26 cellular contexts compared by ENCODE assay signal in the genomic region with DNA sequence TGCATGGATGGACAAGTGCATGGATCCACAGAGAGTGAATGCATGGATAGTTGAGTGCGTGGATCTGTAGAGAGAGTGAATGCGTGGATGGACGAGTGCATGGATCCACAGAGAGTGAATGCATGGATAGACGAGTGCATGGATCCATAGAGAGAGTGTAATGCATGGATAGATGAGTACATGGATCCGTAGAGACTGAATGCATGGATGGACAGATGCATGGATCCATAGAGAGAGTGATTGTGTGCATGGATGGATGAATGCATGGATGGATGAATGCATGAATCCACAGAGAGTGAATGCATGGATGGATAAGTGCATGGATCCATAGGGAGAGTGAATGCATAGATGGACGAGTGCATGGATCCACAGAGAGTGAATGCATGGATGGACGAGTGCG.
"Had no signal": no experiment of that assay in that cellular context is flagged by ENCODE, and none has a peak within 500 bp of the region (broad histone marks: within the 10 kb centered on the region; RNA-seq: fewer than 3 reads in every experiment).

No MANE protein-coding gene starts in this region.

- H3K9ac ChIP-seq: neural progenitor cell had no signal

- H3K9me3 Mint-ChIP-seq: mesothelial cell of epicardium; natural killer cell; nephron progenitor cell; neural progenitor cell; stimulated activated memory B cell treated with anti-CD40 and anti-IgM and Interleukin-4, amounts not matched to agents 10 μg/mL and 1 μg/mL and 100 μg/mL, for 72 hours; stimulated activated naive CD8-positive, alpha-beta T cell treated with anti-CD3 and anti-CD28 coated beads, Interleukin-15, amount 100 ng/mL, for 72 hours; type B pancreatic cell had no signal

- H3K36me3 ChIP-seq: left ventricle myocardium inferior, neural progenitor cell, ovary, right atrium auricular region, right lobe of liver, tibial nerve had no signal

- H3K4me1 Mint-ChIP-seq: immature natural killer cell; mesothelial cell of epicardium; natural killer cell; neural progenitor cell; stimulated activated memory B cell treated with anti-CD40 and anti-IgM and Interleukin-4, amounts not matched to agents 10 μg/mL and 1 μg/mL and 100 μg/mL, for 72 hours; stimulated activated naive CD8-positive, alpha-beta T cell treated with anti-CD3 and anti-CD28 coated beads, Interleukin-15, amount 100 ng/mL, for 72 hours had no signal

- H3K4me3 ChIP-seq: left ventricle myocardium inferior, lung, neural progenitor cell, ovary, right atrium auricular region, right lobe of liver, smooth muscle cell, tibial nerve had no signal

- FAIRE-seq: islet of Langerhans had no signal

- H3K4me1 ChIP-seq: left ventricle myocardium inferior, neural progenitor cell, right atrium auricular region, right lobe of liver, tibial nerve had no signal

- H3K9me3 ChIP-seq: left ventricle myocardium inferior, ovary, right atrium auricular region, right lobe of liver, tibial nerve had no signal

- H3K4me2 ChIP-seq: neural progenitor cell, smooth muscle cell had no signal

- H3K27me3 Mint-ChIP-seq: stimulated activated memory B cell treated with anti-CD40 and anti-IgM and Interleukin-4, amounts not matched to agents 10 μg/mL and 1 μg/mL and 100 μg/mL, for 72 hours; stimulated activated naive CD8-positive, alpha-beta T cell treated with anti-CD3 and anti-CD28 coated beads, Interleukin-15, amount 100 ng/mL, for 72 hours had no signal

- H2AFZ ChIP-seq: neural progenitor cell had no signal

- H3K27ac ChIP-seq: left ventricle myocardium inferior, neural progenitor cell, ovary, right atrium auricular region, right lobe of liver, tibial nerve had no signal

- H3K27me3 ChIP-seq: neural progenitor cell, ovary, right atrium auricular region, right lobe of liver, tibial nerve had no signal

- H3K36me3 Mint-ChIP-seq: immature natural killer cell; mesothelial cell of epicardium; naive B cell; natural killer cell; neural progenitor cell; stimulated activated memory B cell treated with anti-CD40 and anti-IgM and Interleukin-4, amounts not matched to agents 10 μg/mL and 1 μg/mL and 100 μg/mL, for 72 hours; type B pancreatic cell had no signal

- H3K27ac Mint-ChIP-seq: immature natural killer cell; mesothelial cell of epicardium; naive B cell; natural killer cell; nephron progenitor cell; neural progenitor cell; progenitor cell of endocrine pancreas; stimulated activated memory B cell treated with anti-CD40 and anti-IgM and Interleukin-4, amounts not matched to agents 10 μg/mL and 1 μg/mL and 100 μg/mL, for 72 hours; stimulated activated naive CD8-positive, alpha-beta T cell treated with anti-CD3 and anti-CD28 coated beads, Interleukin-15, amount 100 ng/mL, for 72 hours; type B pancreatic cell had no signal

- ATAC-seq: stimulated activated memory B cell treated with anti-CD40 and anti-IgM and Interleukin-4, amounts not matched to agents 10 μg/mL and 1 μg/mL and 100 μg/mL, for 72 hours; stimulated activated naive CD8-positive, alpha-beta T cell treated with anti-CD3 and anti-CD28 coated beads, Interleukin-15, amount 100 ng/mL, for 72 hours had no signal

- DNase-seq: hypothalamus; immature natural killer cell; left ventricle myocardium inferior; mesendoderm; naive B cell; natural killer cell; nephron progenitor cell; ovary; right lobe of liver; stimulated activated CD4-positive, alpha-beta T cell treated with anti-CD3 and anti-CD28 coated beads, Interleukin-1b, Interleukin-23, amount 100 ng/mL, for 48 hours; stimulated activated CD4-positive, alpha-beta T cell treated with anti-CD3 and anti-CD28 coated beads, Interleukin-2, amount 100 ng/mL, for 48 hours; stimulated activated CD4-positive, alpha-beta T cell treated with anti-CD3 and anti-CD28 coated beads, Interleukin-4, amount 100 ng/mL, for 4 hours; stimulated activated CD8-positive, alpha-beta memory T cell treated with anti-CD3 and anti-CD28 coated beads, Interleukin-4, amount 100 ng/mL, for 48 hours; stimulated activated naive CD4-positive, alpha-beta T cell treated with Interleukin-2 at 50 U/mL for 16 hours; stimulated activated naive CD8-positive, alpha-beta T cell treated with anti-CD3 and anti-CD28 coated beads, Interleukin-15, amount 100 ng/mL, for 72 hours; substantia nigra had no signal

- H3K4me3 Mint-ChIP-seq: immature natural killer cell; mesothelial cell of epicardium; naive B cell; natural killer cell; nephron progenitor cell; neural progenitor cell; stimulated activated memory B cell treated with anti-CD40 and anti-IgM and Interleukin-4, amounts not matched to agents 10 μg/mL and 1 μg/mL and 100 μg/mL, for 72 hours; stimulated activated naive CD8-positive, alpha-beta T cell treated with anti-CD3 and anti-CD28 coated beads, Interleukin-15, amount 100 ng/mL, for 72 hours; type B pancreatic cell had no signal
